28 cellular contexts compared by ENCODE assay signal in the genomic region with DNA sequence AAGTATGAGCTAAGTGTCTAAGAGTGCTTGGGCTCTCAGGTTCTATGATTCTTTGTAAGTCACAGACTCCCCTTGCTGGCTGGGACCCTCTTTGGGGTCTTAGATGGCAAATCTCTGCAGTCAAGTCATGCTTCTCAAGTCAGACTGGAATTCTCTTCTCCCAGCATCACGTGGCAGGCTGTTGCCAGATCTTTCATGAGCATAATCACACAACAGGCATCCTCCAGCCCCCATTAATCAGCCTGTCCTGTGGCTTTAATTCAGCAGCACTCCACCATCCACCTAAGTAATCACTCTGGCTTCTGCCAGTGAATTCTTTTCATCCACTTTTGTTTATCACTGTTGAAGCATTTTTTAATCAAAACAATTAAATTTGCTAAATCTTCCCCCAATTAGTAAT. TPM values are rescaled to one million over a fixed set of nuclear protein-coding genes. Genes with fewer than 3 reads are reported as not detected.
A peak's percentile ranks its signal among the peaks of the same experiment; 100 is the strongest.
DNase-seq lines count a peak whose midpoint lies in the region; ATAC-seq, FAIRE-seq and TF ChIP-seq lines count a peak whose summit lies in the region.
"Had no signal": no experiment of that assay in that cellular context is flagged by ENCODE, and none has a peak within 500 bp of the region (broad histone marks: within the 10 kb centered on the region; RNA-seq: fewer than 3 reads in every experiment).

No MANE protein-coding gene starts in this region.

- no peaks in the 10 kb centered on the region for H3K79me2 ChIP-seq in HepG2 (ENCODE audit: insufficient read depth, low read length)

- H3K27me3 ChIP-seq in liver (ENCODE audit: control insufficient read depth in 4 of 4, insufficient read depth in 4 of 4, low read length in 3 of 4), result no peaks in the 10 kb centered on the region
- no peaks in the 10 kb centered on the region for H3K27me3 ChIP-seq in HepG2 (ENCODE audit: control insufficient read depth in 1 of 2, insufficient read depth in 2 of 2, low read length in 2 of 2)
- H3K27me3 ChIP-seq: BLaER1 treated with 17β-estradiol and CSF1 and Interleukin-3, amounts not matched to agents 10 nM and 100 nM; SJSA1 had no signal

- H3K4me1 ChIP-seq in liver (ENCODE audit: control insufficient read depth in 4 of 4, insufficient read depth in 4 of 4, low read length in 3 of 4), result peaks cover 20 to 87% (median 35%) of the 10 kb centered on the region in 4 donors
- peaks cover 63% of the 10 kb centered on the region for H3K4me1 ChIP-seq in HepG2 (ENCODE audit: insufficient read depth, low read length)
- H3K4me1 ChIP-seq: SJSA1 had no signal

- H3K4me2 ChIP-seq in HepG2 (ENCODE audit: low read depth, low read length), result no peak overlapping the region
- H3K4me2 ChIP-seq: BLaER1 treated with 17β-estradiol and CSF1 and Interleukin-3, amounts not matched to agents 10 nM and 100 nM had no signal

- peak overlapping the region; percentile 91 to 95 for H3K27ac ChIP-seq in liver (ENCODE audit: low read depth in 1 of 2, low read length in 2 of 2)
- H3K27ac ChIP-seq in HepG2 (ENCODE audit: extremely low read length, insufficient read depth, low read length), result no peak overlapping the region
- H3K27ac ChIP-seq in caudate nucleus (ENCODE audit: low read depth, low read length), result no peak overlapping the region
- H3K27ac ChIP-seq: BLaER1 treated with 17β-estradiol and CSF1 and Interleukin-3, amounts not matched to agents 10 nM and 100 nM; SJSA1 had no signal

- no peak for TF ChIP-seq RAD21 in liver (IDR thresholded peaks at IDR 0.05)
- no peak for TF ChIP-seq RAD21 in HepG2 (CRISPR knock-in tag; IDR thresholded peaks at IDR 0.05)

- TF ChIP-seq EP300 in HepG2 (IDR thresholded peaks at IDR 0.05; ENCODE audit: low read depth in 2 of 2, low read length in 2 of 2) (no peak), HepG2 (CRISPR knock-in tag; IDR thresholded peaks at IDR 0.05; ENCODE audit: borderline replicate concordance) (no peak)

- peaks cover 4% of the 10 kb centered on the region for H3K27me3 Mint-ChIP-seq in activated T-cell treated with anti-CD3 and anti-CD28 coated beads, Interleukin-2, amount 50 U/mL, for 4 hours (ENCODE audit: low read depth)
- H3K27me3 Mint-ChIP-seq: CD4-positive, alpha-beta T cell had no signal

- intact Hi-C loops in HepG2 (cut with micrococcal nuclease; ENCODE audit: unreplicated experiment), result no loop called here

- CTCF ChIA-PET in HepG2 (lab: Yijun Ruan, JAX; ENCODE audit: low intra/inter-chr PET ratio, low total read pairs), result no interaction called here

- no peak overlapping the region for H3K4me3 ChIP-seq in liver (ENCODE audit: low read depth in 1 of 3, low read length in 3 of 3)
- H3K4me3 ChIP-seq in HepG2 (replicated peaks in 1 of 3; ENCODE audit: insufficient read depth in 1 of 3, low read depth in 2 of 3, low read length in 3 of 3), result no peak overlapping the region
- no peak overlapping the region for H3K4me3 ChIP-seq in fibroblast of the aortic adventitia (ENCODE audit: low read depth, low read length)
- H3K4me3 ChIP-seq: BLaER1 treated with 17β-estradiol and CSF1 and Interleukin-3, amounts not matched to agents 10 nM and 100 nM; SJSA1 had no signal

- ATAC-seq in HepG2 (no peak), HG02870 (IDR thresholded peaks at IDR 0.05; ENCODE audit: unreplicated experiment) (no peak)
- no peak for ATAC-seq in activated T-cell treated with anti-CD3 and anti-CD28 coated beads, Interleukin-2, amount 50 U/mL, for 4 hours

- POLR2A ChIA-PET in HepG2 (lab: Yijun Ruan, JAX), result interaction anchor here (1.6 kb wide), 1 partner anchor 50 kb away, joined by 8 read pairs; a partner anchor contains a TSS

- no TSS peak for BruUV-seq in HepG2 (replicated peaks; lab: Mats Ljungman, UMichigan)

- no peaks in the 10 kb centered on the region for H3K9me3 Mint-ChIP-seq in activated T-cell treated with anti-CD3 and anti-CD28 coated beads, Interleukin-2, amount 50 U/mL, for 4 hours
- H3K9me3 Mint-ChIP-seq: CD4-positive, alpha-beta T cell had no signal

- in situ Hi-C loops in HepG2 (cut with HindIII; ENCODE audit: extremely low pct_ligation_motif_present, low pct_unique_long_range_greater_than_20kb), result no loop called here

- H3K36me3 ChIP-seq in liver (ENCODE audit: control insufficient read depth in 4 of 4, insufficient read depth in 3 of 4, low read depth in 1 of 4, low read length in 3 of 4), result peaks cover 0 to 11% (median 1%) of the 10 kb centered on the region in 4 donors
- no peaks in the 10 kb centered on the region; a peak in 1 of 5 replicates for H3K36me3 ChIP-seq in HepG2 (replicated peaks in 1 of 2; ENCODE audit: control insufficient read depth in 1 of 2, insufficient read depth in 2 of 2, low read length in 2 of 2)
- H3K36me3 ChIP-seq: BLaER1 treated with 17β-estradiol and CSF1 and Interleukin-3, amounts not matched to agents 10 nM and 100 nM; SJSA1 had no signal

- no peak for FAIRE-seq in HepG2 (lab: Jason Lieb, UNC)
- FAIRE-seq: GM12892, GM19239, H54, HTR-8/SVneo had no signal

- H3K4me1 Mint-ChIP-seq in activated T-cell treated with anti-CD3 and anti-CD28 coated beads, Interleukin-2, amount 50 U/mL, for 4 hours (ENCODE audit: low read depth), result no peaks in the 10 kb centered on the region

- H3K4me3 Mint-ChIP-seq in activated T-cell treated with anti-CD3 and anti-CD28 coated beads, Interleukin-2, amount 50 U/mL, for 4 hours, result no peak overlapping the region
- H3K4me3 Mint-ChIP-seq: CD4-positive, alpha-beta T cell had no signal

- TF ChIP-seq POLR2A in HepG2 (IDR thresholded peaks at IDR 0.05; ENCODE audit: insufficient read depth in 1 of 2, low read depth in 2 of 2, low read length in 2 of 2), result no peak

- TF ChIP-seq CTCF in liver (IDR thresholded peaks at IDR 0.05; ENCODE audit: low read depth, low read length, missing input control), result no peak
- no peak for TF ChIP-seq CTCF in HepG2 (CRISPR knock-in tag; IDR thresholded peaks at IDR 0.05)
- TF ChIP-seq CTCF in fibroblast of the aortic adventitia (IDR thresholded peaks at IDR 0.05; ENCODE audit: insufficient read depth, low read length), result no peak

- DNase-seq in HepG2 (ENCODE audit: low spot score), result no peak
- peak; percentile 65 for DNase-seq in M059J (ENCODE audit: low read depth)
- DNase-seq in fibroblast of the aortic adventitia (ENCODE audit: low read depth), result peak; percentile 28
- DNase-seq in caudate nucleus (lab: John Stamatoyannopoulos, UW), result no peak
- no peak for DNase-seq in COLO829 (ENCODE audit: low spot score)
- no peak for DNase-seq in activated T-cell treated with anti-CD3 and anti-CD28 coated beads, Interleukin-2, amount 50 U/mL, for 4 hours
- DNase-seq: 8988T; ACHN; AML-193; CD4-positive, alpha-beta T cell; COR-L47; DMS79; GF-D8; KG1; MM.1S; NCI-H2029; NCI-H446; NCI-H524 treated with DMSO at 0.1 percent for 48 hours; Right ventricle myocardium superior; RPMI8226 had no signal

- H3K36me3 Mint-ChIP-seq in activated T-cell treated with anti-CD3 and anti-CD28 coated beads, Interleukin-2, amount 50 U/mL, for 4 hours (ENCODE audit: insufficient read depth), result no peaks in the 10 kb centered on the region

- no peak overlapping the region for H2AFZ ChIP-seq in HepG2 (ENCODE audit: low read length)

- 77% methylated on average over 1 of the region's 1 CpG for WGBS in liver
- WGBS in HepG2 (ENCODE audit: low lambda C conversion rate), result 100% methylated on average over 1 of the region's 1 CpG

- no peaks in the 10 kb centered on the region for H3K9me3 ChIP-seq in liver (ENCODE audit: control insufficient read depth in 4 of 4, low read length in 3 of 4)
- H3K9me3 ChIP-seq in HepG2 (ENCODE audit: low read length), result no peaks in the 10 kb centered on the region
- H3K9me3 ChIP-seq: BLaER1 treated with 17β-estradiol and CSF1 and Interleukin-3, amounts not matched to agents 10 nM and 100 nM; SJSA1 had no signal

- H4K20me1 ChIP-seq in HepG2 (ENCODE audit: insufficient read depth, low read length), result no peaks in the 10 kb centered on the region
- H4K20me1 ChIP-seq: BLaER1 treated with 17β-estradiol and CSF1 and Interleukin-3, amounts not matched to agents 10 nM and 100 nM had no signal

- no peak overlapping the region for H3K9ac ChIP-seq in liver (ENCODE audit: low read depth in 1 of 2, low read length in 2 of 2)
- H3K9ac ChIP-seq in HepG2 (ENCODE audit: insufficient read depth, low read depth, low read length), result no peak overlapping the region
- H3K9ac ChIP-seq: BLaER1 treated with 17β-estradiol and CSF1 and Interleukin-3, amounts not matched to agents 10 nM and 100 nM had no signal

TF ChIP-seq in liver, 16 proteins besides CTCF, POLR2A, EP300 and RAD21 (continues in another document):
- TF ChIP-seq YY1 (IDR thresholded peaks at IDR 0.05) (no peak), EGR1 (IDR thresholded peaks at IDR 0.05; ENCODE audit: low read depth in 2 of 2) (no peak)

RNA-seq across cellular contexts. Expression of a gene that starts 50.1 kb away (rescaled TPM):
- 100 to 1,000 TPM; 144 to 669 TPM for total RNA-seq in liver
- polyA plus RNA-seq in liver, result 100 to 1,000 TPM; 188 to 363 TPM
- 8.6 and 15.0 TPM in 2 replicates for total RNA-seq in HepG2 (2016; rRNA removed; fragmentation: Illumina TruSeq; extraction: Trizol)
- total RNA-seq in HepG2 (2016; cell fraction: cytosol; rRNA removed; fragmentation: Illumina TruSeq; extraction: Trizol; ENCODE audit: low read depth), result 1.9 and 2.2 TPM in 2 replicates
- total RNA-seq in HepG2 (2016; cell fraction: insoluble cytoplasmic fraction; rRNA removed; fragmentation: Illumina TruSeq; extraction: Trizol), result 8.1 and 16.4 TPM in 2 replicates
- total RNA-seq in HepG2 (2016; cell fraction: membrane; rRNA removed; fragmentation: Illumina TruSeq; extraction: Trizol), result 2.2 and 2.8 TPM in 2 replicates
- 18.2 and 18.5 TPM in 2 replicates for total RNA-seq in HepG2 (2016; cell fraction: nucleus; rRNA removed; fragmentation: Illumina TruSeq; extraction: Trizol)
- polyA plus RNA-seq in HepG2 (2011; rRNA removed), result 10.5 and 13.9 TPM in 2 replicates
- 7.0 and 11.2 TPM in 2 replicates for polyA plus RNA-seq in HepG2 (2011; cell fraction: cytosol; rRNA removed)
- polyA plus RNA-seq in HepG2 (2011; cell fraction: nucleus; rRNA removed), result 11.8 and 19.3 TPM in 2 replicates
- polyA plus RNA-seq in HepG2 (2012), result 13.4 and 17.8 TPM in 2 replicates
- 0.87 and 1.2 TPM in 2 replicates for polyA plus RNA-seq in HepG2 (2016; cell fraction: cytosol; fragmentation: Illumina TruSeq; extraction: Trizol; ENCODE audit: low read depth)
- polyA plus RNA-seq in HepG2 (2016; cell fraction: insoluble cytoplasmic fraction; fragmentation: Illumina TruSeq; extraction: Trizol; ENCODE audit: low read depth), result 5.5 and 7.6 TPM in 2 replicates
- polyA plus RNA-seq in HepG2 (2016; cell fraction: membrane; fragmentation: Illumina TruSeq; extraction: Trizol; ENCODE audit: low read depth), result 1.2 and 1.7 TPM in 2 replicates
- 16.2 and 17.1 TPM in 2 replicates for polyA plus RNA-seq in HepG2 (2016; cell fraction: nucleus; fragmentation: Illumina TruSeq; extraction: Trizol; ENCODE audit: insufficient read depth, low read depth)
- 9.1 TPM in 1 of 2 replicates, not detected in the other for polyA minus RNA-seq in HepG2 (2011; rRNA and poly(A)+ RNA removed; ENCODE audit: low replicate concordance)
- 3.6 and 6.2 TPM in 2 replicates for polyA minus RNA-seq in HepG2 (2011; cell fraction: cytosol; rRNA and poly(A)+ RNA removed)
- polyA minus RNA-seq in HepG2 (2011; cell fraction: nucleus; rRNA and poly(A)+ RNA removed), result 12.5 and 18.2 TPM in 2 replicates
- not detected in 2 replicates for total RNA-seq in M059J (2014; rRNA removed; shearing (Covaris generic))
- not detected in 2 replicates for total RNA-seq in fibroblast of the aortic adventitia (ENCODE audit: low replicate concordance)
- total RNA-seq in activated T-cell treated with anti-CD3 and anti-CD28 coated beads, Interleukin-2, amount 50 U/mL, for 4 hours, result not detected
- total RNA-seq: CD4-positive, alpha-beta T cell; Right ventricle myocardium superior; SJSA1 had no signal

Comparison
In these comparisons a context has a peak if more than half of its experiments do, and no peak if none do; other contexts are left out.
1. H3K27ac ChIP-seq: peak in liver (2 of 2); none in HepG2 (single experiment) and caudate nucleus (single experiment).
2. DNase-seq: peak in M059J (single experiment) and fibroblast of the aortic adventitia (single experiment); none in HepG2 (single experiment), caudate nucleus (0 of 61), COLO829 (single experiment) and activated T-cell treated with anti-CD3 and anti-CD28 coated beads, Interleukin-2, amount 50 U/mL, for 4 hours (single experiment).